In the genomic region with DNA sequence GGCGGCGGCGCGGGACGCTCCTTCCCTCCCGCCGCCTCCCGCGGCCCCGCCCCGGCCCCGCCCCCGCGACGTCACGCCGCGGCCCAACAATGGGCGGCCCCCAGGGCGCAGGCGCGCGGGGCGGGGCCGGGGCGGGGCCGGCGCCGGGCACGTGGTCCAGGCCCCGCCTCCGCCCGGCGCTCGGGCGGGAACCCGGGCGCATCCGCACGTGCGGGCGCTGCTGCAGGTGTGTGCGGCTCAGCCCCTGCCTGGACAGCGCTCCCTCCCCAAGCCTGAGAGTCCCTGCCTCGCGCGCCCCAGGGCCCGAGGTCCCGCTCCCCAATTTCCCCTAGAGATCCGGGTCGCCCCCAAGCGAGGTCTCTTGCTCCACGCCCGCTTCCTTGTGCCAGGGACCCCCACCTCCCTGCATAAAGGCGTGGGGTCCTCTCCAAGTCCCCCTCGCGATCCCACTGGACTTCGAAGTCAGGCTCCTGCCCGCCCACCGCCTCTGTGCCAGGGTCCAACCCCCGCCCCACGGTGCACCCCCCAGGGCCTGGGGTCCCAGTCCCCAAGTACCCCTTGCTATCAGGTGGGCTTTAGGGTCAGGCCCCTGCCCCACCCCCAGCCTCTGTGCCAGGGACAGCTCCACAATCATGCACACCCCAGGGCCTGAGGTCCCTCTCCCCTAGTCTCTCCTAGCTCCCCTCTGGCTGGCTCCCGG, we compare ENCODE assay signal across 8 cellular contexts. TPM values are rescaled to one million over a fixed set of nuclear protein-coding genes. Genes with fewer than 3 reads are reported as not detected.
DNase-seq lines count a peak whose midpoint lies in the region; ATAC-seq and TF ChIP-seq lines count a peak whose summit lies in the region.

MEX3D (minus strand) TSS at position 6 of the 700 bp plus-strand sequence. CDS start 267 bp downstream, outside the sequence.

- peaks cover 0 to 10% (median 0%) of the 10 kb centered on the region in 7 donors for H3K27me3 ChIP-seq in heart right ventricle
- peaks cover 7% of the 10 kb centered on the region for H3K27me3 ChIP-seq in transverse colon

- no peaks in the 10 kb centered on the region for H3K9me3 Mint-ChIP-seq in progenitor cell of endocrine pancreas (ENCODE audit: low read depth)

- TF ChIP-seq POLR2A in transverse colon (IDR thresholded peaks at IDR 0.05), result no peak

- in situ Hi-C loops in transverse colon (cut with MboI; ENCODE audit: low pct_ligation_motif_present in 1 of 4, low pct_unique_long_range_greater_than_20kb in 1 of 4, low sequenced_read_pairs in 3 of 4), result no loop called here

- no peak for TF ChIP-seq RAD21 in Ishikawa (IDR thresholded peaks at IDR 0.05; ENCODE audit: low read depth)

- peak within 1 kb of the TSS; percentile 75 for H3K4me3 Mint-ChIP-seq in progenitor cell of endocrine pancreas (ENCODE audit: low read depth)

- H3K27me3 Mint-ChIP-seq in progenitor cell of endocrine pancreas, result peaks cover 12% of the 10 kb centered on the region

- H3K4me1 Mint-ChIP-seq in progenitor cell of endocrine pancreas (ENCODE audit: low read depth), result peaks cover 14% of the 10 kb centered on the region

- H3K4me3 ChIP-seq in heart right ventricle (peak within 1 kb of the TSS; percentile 27 to 86 (median 70)), transverse colon (peak within 1 kb of the TSS; percentile 62 to 74 (median 67))

- H3K9me3 ChIP-seq in heart right ventricle (no peaks in the 10 kb centered on the region), transverse colon (no peaks in the 10 kb centered on the region)

- WGBS in adipose tissue, 3 donors, result 7 to 9% (median 7%) methylated on average over 31 to 62 of the region's 63 CpGs
- 6 to 17% methylated on average over 16 to 62 of the region's 63 CpGs for WGBS in heart right ventricle, 2 donors
- WGBS in transverse colon (ENCODE audit: low coverage in 1 of 2), 2 donors, result 34% methylated on average over 18 of the region's 63 CpGs; no CpG with 5 or more reads in 1 of the 2 donors

- H3K36me3 ChIP-seq in heart right ventricle (no peaks in the 10 kb centered on the region), transverse colon (no peaks in the 10 kb centered on the region)

- peaks cover 2% of the 10 kb centered on the region for H3K36me3 Mint-ChIP-seq in progenitor cell of endocrine pancreas (ENCODE audit: insufficient read depth)

- H3K4me1 ChIP-seq in heart right ventricle, result peaks cover 3 to 19% (median 12%) of the 10 kb centered on the region in 9 donors
- peaks cover 3 to 20% (median 17%) of the 10 kb centered on the region in 4 donors for H3K4me1 ChIP-seq in transverse colon

- ATAC-seq in heart right ventricle, result peak; percentile 63 to 87 (median 74)

- TF ChIP-seq EP300 in Ishikawa (IDR thresholded peaks at IDR 0.05; ENCODE audit: borderline replicate concordance) (no peak), transverse colon (IDR thresholded peaks at IDR 0.05; ENCODE audit: low read depth) (no peak)

- DNase-seq in NOMO-1 (lab: John Stamatoyannopoulos, UW; ENCODE audit: unreplicated experiment in 2 of 2), result peak; percentile 13 to 65
- DNase-seq in NOMO-1 treated with dmso at 0.1 percent for 144 hours (lab: John Stamatoyannopoulos, UW; ENCODE audit: unreplicated experiment), result no peak
- peak; percentile 81 for DNase-seq in T follicular helper cell (ENCODE audit: low read depth)
- DNase-seq in heart right ventricle, result peak; percentile 74 to 86
- DNase-seq in progenitor cell of endocrine pancreas (ENCODE audit: low spot score, unreplicated experiment), result peak; percentile 73
- peak; percentile 87 for DNase-seq in transverse colon

- peak within 1 kb of the TSS; percentile 35 for H3K27ac ChIP-seq in adipose tissue (ENCODE audit: low read depth, low read length)
- peak within 1 kb of the TSS; percentile 58 to 91 (median 82) for H3K27ac ChIP-seq in heart right ventricle
- peak within 1 kb of the TSS; percentile 82 to 90 (median 88) for H3K27ac ChIP-seq in transverse colon

- TF ChIP-seq CTCF in heart right ventricle (IDR thresholded peaks at IDR 0.05) (no peak), progenitor cell of endocrine pancreas (IDR thresholded peaks at IDR 0.05; ENCODE audit: unreplicated experiment) (no peak), transverse colon (IDR thresholded peaks at IDR 0.05) (no peak)

- peak within 1 kb of the TSS; percentile 88 for H3K27ac Mint-ChIP-seq in progenitor cell of endocrine pancreas

- intact Hi-C loops in heart right ventricle (cut with DNase I) (no loop called here), transverse colon (cut with DNase I; ENCODE audit: low total_unique reads) (loop anchor here (1.0 kb wide), 1 partner anchor 48 kb away; no protein-coding TSS in a partner anchor)

TF ChIP-seq in Ishikawa, 13 proteins besides CTCF, POLR2A, EP300 and RAD21:
- TF ChIP-seq TEAD4 (IDR thresholded peaks at IDR 0.05) (no peak), TCF12 (IDR thresholded peaks at IDR 0.05; ENCODE audit: low read depth) (no peak; the same call in 1 of the 2 replicates)
- TF ChIP-seq, protein P1, sequence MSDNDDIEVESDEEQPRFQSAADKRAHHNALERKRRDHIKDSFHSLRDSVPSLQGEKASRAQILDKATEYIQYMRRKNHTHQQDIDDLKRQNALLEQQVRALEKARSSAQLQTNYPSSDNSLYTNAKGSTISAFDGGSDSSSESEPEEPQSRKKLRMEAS (IDR thresholded peaks at IDR 0.05), result peak; percentile 99
- TF ChIP-seq, protein P2, sequence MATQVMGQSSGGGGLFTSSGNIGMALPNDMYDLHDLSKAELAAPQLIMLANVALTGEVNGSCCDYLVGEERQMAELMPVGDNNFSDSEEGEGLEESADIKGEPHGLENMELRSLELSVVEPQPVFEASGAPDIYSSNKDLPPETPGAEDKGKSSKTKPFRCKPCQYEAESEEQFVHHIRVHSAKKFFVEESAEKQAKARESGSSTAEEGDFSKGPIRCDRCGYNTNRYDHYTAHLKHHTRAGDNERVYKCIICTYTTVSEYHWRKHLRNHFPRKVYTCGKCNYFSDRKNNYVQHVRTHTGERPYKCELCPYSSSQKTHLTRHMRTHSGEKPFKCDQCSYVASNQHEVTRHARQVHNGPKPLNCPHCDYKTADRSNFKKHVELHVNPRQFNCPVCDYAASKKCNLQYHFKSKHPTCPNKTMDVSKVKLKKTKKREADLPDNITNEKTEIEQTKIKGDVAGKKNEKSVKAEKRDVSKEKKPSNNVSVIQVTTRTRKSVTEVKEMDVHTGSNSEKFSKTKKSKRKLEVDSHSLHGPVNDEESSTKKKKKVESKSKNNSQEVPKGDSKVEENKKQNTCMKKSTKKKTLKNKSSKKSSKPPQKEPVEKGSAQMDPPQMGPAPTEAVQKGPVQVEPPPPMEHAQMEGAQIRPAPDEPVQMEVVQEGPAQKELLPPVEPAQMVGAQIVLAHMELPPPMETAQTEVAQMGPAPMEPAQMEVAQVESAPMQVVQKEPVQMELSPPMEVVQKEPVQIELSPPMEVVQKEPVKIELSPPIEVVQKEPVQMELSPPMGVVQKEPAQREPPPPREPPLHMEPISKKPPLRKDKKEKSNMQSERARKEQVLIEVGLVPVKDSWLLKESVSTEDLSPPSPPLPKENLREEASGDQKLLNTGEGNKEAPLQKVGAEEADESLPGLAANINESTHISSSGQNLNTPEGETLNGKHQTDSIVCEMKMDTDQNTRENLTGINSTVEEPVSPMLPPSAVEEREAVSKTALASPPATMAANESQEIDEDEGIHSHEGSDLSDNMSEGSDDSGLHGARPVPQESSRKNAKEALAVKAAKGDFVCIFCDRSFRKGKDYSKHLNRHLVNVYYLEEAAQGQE (IDR thresholded peaks at IDR 0.05; ENCODE audit: low read depth), result no peak
- TF ChIP-seq, protein P3, sequence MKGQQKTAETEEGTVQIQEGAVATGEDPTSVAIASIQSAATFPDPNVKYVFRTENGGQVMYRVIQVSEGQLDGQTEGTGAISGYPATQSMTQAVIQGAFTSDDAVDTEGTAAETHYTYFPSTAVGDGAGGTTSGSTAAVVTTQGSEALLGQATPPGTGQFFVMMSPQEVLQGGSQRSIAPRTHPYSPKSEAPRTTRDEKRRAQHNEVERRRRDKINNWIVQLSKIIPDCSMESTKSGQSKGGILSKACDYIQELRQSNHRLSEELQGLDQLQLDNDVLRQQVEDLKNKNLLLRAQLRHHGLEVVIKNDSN (IDR thresholded peaks at IDR 0.05), result peak; percentile 84

RNA-seq across cellular contexts. Expression of gene MEX3D, which starts in this region (rescaled TPM):
- polyA plus RNA-seq in adipose tissue (1 to 10 TPM; 5.3 to 7.7 (median 6.7) TPM), heart right ventricle (1 to 10 TPM; 1.8 to 5.9 TPM)
- total RNA-seq in heart right ventricle (1 to 10 TPM; 5.4 to 9.4 (median 8.1) TPM), progenitor cell of endocrine pancreas (119 and 124 TPM in 2 replicates), transverse colon (100 to 1,000 TPM in 1 of 4 donors, 10 to 100 TPM in 3; 20.8 to 100 (median 27.8) TPM)

Comparison
In these comparisons a context has a peak if more than half of its experiments do, and no peak if none do; other contexts are left out.
1. H3K27ac ChIP-seq: peak in every context shown above with its lines; median percentile 88 in transverse colon; 82 in heart right ventricle; 35 in adipose tissue.